In genomic region chr17:44689492-44690217, GRCh38 we compare ENCODE assay signal across 8 cellular contexts. TPM values are rescaled to one million over a fixed set of nuclear protein-coding genes. Genes with fewer than 3 reads are reported as not detected.
A peak's percentile ranks its signal among the peaks of the same experiment; 100 is the strongest.
DNase-seq lines count a peak whose midpoint lies in the region; ATAC-seq, FAIRE-seq and TF ChIP-seq lines count a peak whose summit lies in the region.

TSS of gene CCDC43 (minus strand) at chr17:44689776. CDS start at chr17:44689753, 23 bp downstream.

- FAIRE-seq in A549 (lab: Jason Lieb, UNC), result peak; percentile 49

- no peak; a peak in 1 of 5 replicates for TF ChIP-seq RAD21 in A549 (conservative IDR thresholded peaks at IDR 0.05 in 1 of 2, IDR thresholded peaks at IDR 0.05 in 1 of 2)

- H3K4me2 ChIP-seq in A549, result peak within 1 kb of the TSS; percentile 92

- DNase-seq in A549 (ENCODE audit: low read depth in 1 of 2, low spot score in 1 of 2), result peak; percentile 96 to 97
- DNase-seq in NCI-H446 (lab: John Stamatoyannopoulos, UW), result peak; percentile 80 to 91
- peak; percentile 79 to 84 (median 80) for DNase-seq in activated CD4-positive, CD25-positive, alpha-beta regulatory T cell (lab: John Stamatoyannopoulos, UW)
- DNase-seq in central memory CD4-positive, alpha-beta T cell, result peak; percentile 90
- peak; percentile 99 for DNase-seq in islet precursor cell
- DNase-seq in stimulated activated CD4-positive, alpha-beta T cell treated with anti-CD3 and anti-CD28 coated beads, Interleukin-12 subunit alpha, Interleukin-12 subunit beta, amount 100 ng/mL, for 4 hours, result peak; percentile 90

- peak within 1 kb of the TSS; percentile 67 for H3K4me3 ChIP-seq in A549

- WGBS in A549 (ENCODE audit: missing lambda C conversion rate), result 2% methylated on average over 47 of the region's 51 CpGs

- POLR2A ChIA-PET in A549 (lab: Yijun Ruan, JAX), result interaction anchor here (0.6 to 2.3 kb wide), 9 partner anchors 8 to 186 kb away, joined by 3 to 13 read pairs (median 4); partner anchors contain the start of genes DBF4B and GPATCH8

- no peak for TF ChIP-seq EP300 in A549 (IDR thresholded peaks at IDR 0.05)

- no peak for TF ChIP-seq CTCF in A549 (IDR thresholded peaks at IDR 0.05)

- peak; percentile 98 for TF ChIP-seq POLR2A in A549 (IDR thresholded peaks at IDR 0.05; ENCODE audit: low read length)

- ATAC-seq in A549 (peak; percentile 96 to 99), GM18867 (IDR thresholded peaks at IDR 0.05; ENCODE audit: unreplicated experiment) (peak; percentile 93), HG03196 (IDR thresholded peaks at IDR 0.05; ENCODE audit: unreplicated experiment) (peak; percentile 90)

- peaks cover 21% of the 10 kb centered on the region for H3K4me1 ChIP-seq in A549

- H3K27ac ChIP-seq in A549, result peak within 1 kb of the TSS; percentile 80 to 92

- CTCF ChIA-PET in A549 (lab: Yijun Ruan, JAX), result interaction anchor here (1.4 to 3.4 kb wide), 6 partner anchors 10 to 156 kb away, joined by 3 to 24 read pairs (median 8); no protein-coding TSS in a partner anchor

- no peaks in the 10 kb centered on the region for H3K9me3 ChIP-seq in A549

TF ChIP-seq in A549, 52 proteins besides CTCF, POLR2A, EP300 and RAD21:
- TF ChIP-seq PHF8 (IDR thresholded peaks at IDR 0.05; ENCODE audit: borderline replicate concordance, low read depth), result peak; percentile 96
- peak; percentile 82 to 98; a peak in 4 of 5 replicates for TF ChIP-seq JUN (IDR thresholded peaks at IDR 0.05)
- TF ChIP-seq USF2 (IDR thresholded peaks at IDR 0.05), result peak; percentile 48; the same call in 1 of the 2 replicates
- TF ChIP-seq HDAC2 (IDR thresholded peaks at IDR 0.05), result peak; percentile 94
- TF ChIP-seq MAX (IDR thresholded peaks at IDR 0.05), result peak; percentile 95
- peak; percentile 96 for TF ChIP-seq BCL3 (IDR thresholded peaks at IDR 0.05)
- TF ChIP-seq ZC3H11A (IDR thresholded peaks at IDR 0.05), result no peak
- no peak for TF ChIP-seq PBX3 (IDR thresholded peaks at IDR 0.05)
- 0 out of 2 replicates have a peak, but pooled peaks have one; percentile 33 for TF ChIP-seq ATOH8 (CRISPR knock-in tag; IDR thresholded peaks at IDR 0.05; ENCODE audit: low read depth)
- 0 out of 2 replicates have a peak, but pooled peaks have one; percentile 55 for TF ChIP-seq ESRRA (IDR thresholded peaks at IDR 0.05; ENCODE audit: borderline replicate concordance, low read length)
- TF ChIP-seq RFX5 (IDR thresholded peaks at IDR 0.05), result peak; percentile 53
- 0 out of 2 replicates have a peak, but pooled peaks have one; percentile 65 for TF ChIP-seq HOXB5 (CRISPR knock-in tag; IDR thresholded peaks at IDR 0.05)
- TF ChIP-seq EHF (CRISPR knock-in tag; IDR thresholded peaks at IDR 0.05), result 0 out of 2 replicates have a peak, but pooled peaks have one; percentile 13
- no peak for TF ChIP-seq RARB (CRISPR knock-in tag; IDR thresholded peaks at IDR 0.05)
- peak; percentile 63 for TF ChIP-seq BHLHE40 (IDR thresholded peaks at IDR 0.05; ENCODE audit: low read depth, low read length)
- peak; percentile 50; the same call in 1 of the 2 replicates for TF ChIP-seq GATA3 (IDR thresholded peaks at IDR 0.05; ENCODE audit: borderline replicate concordance)
- TF ChIP-seq CEBPB (IDR thresholded peaks at IDR 0.05), result no peak
- TF ChIP-seq E2F6 (IDR thresholded peaks at IDR 0.05; ENCODE audit: borderline replicate concordance, low read depth), result peak; percentile 80; the same call in 1 of the 2 replicates
- TF ChIP-seq KDM5A (IDR thresholded peaks at IDR 0.05), result peak; percentile 99
- TF ChIP-seq MAZ (IDR thresholded peaks at IDR 0.05; ENCODE audit: borderline replicate concordance, low read depth, low read length), result no peak
- TF ChIP-seq RNF2 (IDR thresholded peaks at IDR 0.05; ENCODE audit: borderline replicate concordance, low read depth), result no peak

RNA-seq across cellular contexts. Expression of gene CCDC43, which starts in this region (rescaled TPM):
- polyA plus RNA-seq in A549 (2011; rRNA removed) (24.1 and 34.3 TPM in 2 replicates), A549 (2017; fragmentation: RNase III; extraction: RNeasy Plus Mini Kit Qiagen cat#74134 plus additional on column Dnase treatment) (35.6 to 39.4 TPM (median 37.3 TPM) in 3 replicates)
- 6.8 and 8.2 TPM in 2 replicates for polyA plus RNA-seq in A549 (2012; cell fraction: cytosol; rRNA removed)
- polyA plus RNA-seq in A549 (2012; cell fraction: nucleus; rRNA removed), result 2.7 and 5.3 TPM in 2 replicates
- polyA minus RNA-seq in A549 (2011; rRNA and poly(A)+ RNA removed), result 6.9 and 8.3 TPM in 2 replicates

Comparison
In these comparisons a context has a peak if more than half of its experiments do, and no peak if none do; other contexts are left out.
1. Peak in every context shown above with its lines: DNase-seq, ATAC-seq, H3K4me3 ChIP-seq and H3K27ac ChIP-seq.